In the genomic region with DNA sequence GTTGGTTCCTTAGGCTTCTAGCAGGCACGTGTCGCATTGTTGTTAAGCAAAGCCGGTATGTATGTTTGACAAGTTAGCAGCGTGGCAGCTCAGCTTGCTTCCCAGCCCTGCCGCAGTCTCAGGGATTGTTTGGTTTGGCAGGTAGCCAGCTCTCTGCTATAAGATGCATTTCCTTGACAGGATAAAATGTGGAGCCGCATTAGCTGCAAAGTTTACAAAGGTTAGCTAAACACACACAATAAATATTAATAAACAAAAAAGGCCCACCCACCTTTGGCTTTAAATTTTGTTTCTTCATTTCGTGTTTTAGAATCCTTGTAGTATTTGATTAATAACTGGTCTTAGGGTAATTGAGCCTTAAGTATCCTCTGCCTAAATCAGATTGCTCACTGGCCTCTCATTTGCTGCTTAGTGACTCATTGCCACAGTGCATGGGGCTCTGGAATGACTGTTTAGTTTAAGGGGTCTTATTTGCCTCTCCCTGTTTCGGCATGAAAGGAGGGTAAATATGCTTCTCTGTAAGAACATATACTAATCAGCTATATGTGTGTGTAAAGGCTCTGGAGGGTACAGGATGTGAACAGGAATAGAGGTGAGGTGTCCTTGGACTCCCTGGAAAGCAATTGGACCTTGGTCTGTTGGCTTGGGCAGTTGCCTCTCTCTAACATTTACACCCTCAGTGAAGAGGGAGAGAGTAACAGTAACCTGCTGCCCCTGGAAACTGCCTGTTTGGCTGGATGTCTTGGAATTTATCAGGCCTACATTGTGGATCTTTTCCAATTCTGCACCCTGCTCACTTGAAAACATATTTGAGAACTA, we compare ENCODE assay signal across 1 cellular context.
TF ChIP-seq lines count a peak whose summit lies in the region.

No MANE protein-coding gene starts in this region.

TF ChIP-seq in HepG2, 621 proteins besides CTCF, POLR2A, EP300 and RAD21 (continued from another document and continues in another):
- TF ChIP-seq, protein P1, sequence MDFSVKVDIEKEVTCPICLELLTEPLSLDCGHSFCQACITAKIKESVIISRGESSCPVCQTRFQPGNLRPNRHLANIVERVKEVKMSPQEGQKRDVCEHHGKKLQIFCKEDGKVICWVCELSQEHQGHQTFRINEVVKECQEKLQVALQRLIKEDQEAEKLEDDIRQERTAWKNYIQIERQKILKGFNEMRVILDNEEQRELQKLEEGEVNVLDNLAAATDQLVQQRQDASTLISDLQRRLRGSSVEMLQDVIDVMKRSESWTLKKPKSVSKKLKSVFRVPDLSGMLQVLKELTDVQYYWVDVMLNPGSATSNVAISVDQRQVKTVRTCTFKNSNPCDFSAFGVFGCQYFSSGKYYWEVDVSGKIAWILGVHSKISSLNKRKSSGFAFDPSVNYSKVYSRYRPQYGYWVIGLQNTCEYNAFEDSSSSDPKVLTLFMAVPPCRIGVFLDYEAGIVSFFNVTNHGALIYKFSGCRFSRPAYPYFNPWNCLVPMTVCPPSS (IDR thresholded peaks at IDR 0.05) = no peak
- TF ChIP-seq, protein P2, sequence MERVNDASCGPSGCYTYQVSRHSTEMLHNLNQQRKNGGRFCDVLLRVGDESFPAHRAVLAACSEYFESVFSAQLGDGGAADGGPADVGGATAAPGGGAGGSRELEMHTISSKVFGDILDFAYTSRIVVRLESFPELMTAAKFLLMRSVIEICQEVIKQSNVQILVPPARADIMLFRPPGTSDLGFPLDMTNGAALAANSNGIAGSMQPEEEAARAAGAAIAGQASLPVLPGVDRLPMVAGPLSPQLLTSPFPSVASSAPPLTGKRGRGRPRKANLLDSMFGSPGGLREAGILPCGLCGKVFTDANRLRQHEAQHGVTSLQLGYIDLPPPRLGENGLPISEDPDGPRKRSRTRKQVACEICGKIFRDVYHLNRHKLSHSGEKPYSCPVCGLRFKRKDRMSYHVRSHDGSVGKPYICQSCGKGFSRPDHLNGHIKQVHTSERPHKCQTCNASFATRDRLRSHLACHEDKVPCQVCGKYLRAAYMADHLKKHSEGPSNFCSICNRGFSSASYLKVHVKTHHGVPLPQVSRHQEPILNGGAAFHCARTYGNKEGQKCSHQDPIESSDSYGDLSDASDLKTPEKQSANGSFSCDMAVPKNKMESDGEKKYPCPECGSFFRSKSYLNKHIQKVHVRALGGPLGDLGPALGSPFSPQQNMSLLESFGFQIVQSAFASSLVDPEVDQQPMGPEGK (CRISPR knock-in tag; IDR thresholded peaks at IDR 0.05) = peak; percentile 57; the same call in 1 of the 2 replicates
- TF ChIP-seq, protein P3, sequence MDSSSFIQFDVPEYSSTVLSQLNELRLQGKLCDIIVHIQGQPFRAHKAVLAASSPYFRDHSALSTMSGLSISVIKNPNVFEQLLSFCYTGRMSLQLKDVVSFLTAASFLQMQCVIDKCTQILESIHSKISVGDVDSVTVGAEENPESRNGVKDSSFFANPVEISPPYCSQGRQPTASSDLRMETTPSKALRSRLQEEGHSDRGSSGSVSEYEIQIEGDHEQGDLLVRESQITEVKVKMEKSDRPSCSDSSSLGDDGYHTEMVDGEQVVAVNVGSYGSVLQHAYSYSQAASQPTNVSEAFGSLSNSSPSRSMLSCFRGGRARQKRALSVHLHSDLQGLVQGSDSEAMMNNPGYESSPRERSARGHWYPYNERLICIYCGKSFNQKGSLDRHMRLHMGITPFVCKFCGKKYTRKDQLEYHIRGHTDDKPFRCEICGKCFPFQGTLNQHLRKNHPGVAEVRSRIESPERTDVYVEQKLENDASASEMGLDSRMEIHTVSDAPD (CRISPR knock-in tag; IDR thresholded peaks at IDR 0.05) = 0 out of 2 replicates have a peak, but pooled peaks have one; percentile 23
- TF ChIP-seq, protein P4, sequence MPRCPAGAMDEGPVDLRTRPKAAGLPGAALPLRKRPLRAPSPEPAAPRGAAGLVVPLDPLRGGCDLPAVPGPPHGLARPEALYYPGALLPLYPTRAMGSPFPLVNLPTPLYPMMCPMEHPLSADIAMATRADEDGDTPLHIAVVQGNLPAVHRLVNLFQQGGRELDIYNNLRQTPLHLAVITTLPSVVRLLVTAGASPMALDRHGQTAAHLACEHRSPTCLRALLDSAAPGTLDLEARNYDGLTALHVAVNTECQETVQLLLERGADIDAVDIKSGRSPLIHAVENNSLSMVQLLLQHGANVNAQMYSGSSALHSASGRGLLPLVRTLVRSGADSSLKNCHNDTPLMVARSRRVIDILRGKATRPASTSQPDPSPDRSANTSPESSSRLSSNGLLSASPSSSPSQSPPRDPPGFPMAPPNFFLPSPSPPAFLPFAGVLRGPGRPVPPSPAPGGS (CRISPR knock-in tag; IDR thresholded peaks at IDR 0.05) = no peak
- no peak for TF ChIP-seq RARG (CRISPR knock-in tag; IDR thresholded peaks at IDR 0.05; ENCODE audit: low read depth)
- TF ChIP-seq, protein P5, sequence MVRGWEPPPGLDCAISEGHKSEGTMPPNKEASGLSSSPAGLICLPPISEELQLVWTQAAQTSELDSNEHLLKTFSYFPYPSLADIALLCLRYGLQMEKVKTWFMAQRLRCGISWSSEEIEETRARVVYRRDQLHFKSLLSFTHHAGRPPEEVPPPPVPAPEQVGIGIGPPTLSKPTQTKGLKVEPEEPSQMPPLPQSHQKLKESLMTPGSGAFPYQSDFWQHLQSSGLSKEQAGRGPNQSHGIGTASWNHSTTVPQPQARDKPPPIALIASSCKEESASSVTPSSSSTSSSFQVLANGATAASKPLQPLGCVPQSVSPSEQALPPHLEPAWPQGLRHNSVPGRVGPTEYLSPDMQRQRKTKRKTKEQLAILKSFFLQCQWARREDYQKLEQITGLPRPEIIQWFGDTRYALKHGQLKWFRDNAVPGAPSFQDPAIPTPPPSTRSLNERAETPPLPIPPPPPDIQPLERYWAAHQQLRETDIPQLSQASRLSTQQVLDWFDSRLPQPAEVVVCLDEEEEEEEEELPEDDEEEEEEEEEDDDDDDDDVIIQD (CRISPR knock-in tag; IDR thresholded peaks at IDR 0.05; ENCODE audit: low read depth) = peak; percentile 96
- peak; percentile 99; the same call in 1 of the 2 replicates for TF ChIP-seq ZBTB20 (CRISPR knock-in tag; IDR thresholded peaks at IDR 0.05; ENCODE audit: borderline replicate concordance, low read depth)
- TF ChIP-seq, protein P6, sequence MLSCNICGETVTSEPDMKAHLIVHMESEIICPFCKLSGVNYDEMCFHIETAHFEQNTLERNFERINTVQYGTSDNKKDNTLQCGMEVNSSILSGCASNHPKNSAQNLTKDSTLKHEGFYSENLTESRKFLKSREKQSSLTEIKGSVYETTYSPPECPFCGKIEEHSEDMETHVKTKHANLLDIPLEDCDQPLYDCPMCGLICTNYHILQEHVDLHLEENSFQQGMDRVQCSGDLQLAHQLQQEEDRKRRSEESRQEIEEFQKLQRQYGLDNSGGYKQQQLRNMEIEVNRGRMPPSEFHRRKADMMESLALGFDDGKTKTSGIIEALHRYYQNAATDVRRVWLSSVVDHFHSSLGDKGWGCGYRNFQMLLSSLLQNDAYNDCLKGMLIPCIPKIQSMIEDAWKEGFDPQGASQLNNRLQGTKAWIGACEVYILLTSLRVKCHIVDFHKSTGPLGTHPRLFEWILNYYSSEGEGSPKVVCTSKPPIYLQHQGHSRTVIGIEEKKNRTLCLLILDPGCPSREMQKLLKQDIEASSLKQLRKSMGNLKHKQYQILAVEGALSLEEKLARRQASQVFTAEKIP (CRISPR knock-in tag; IDR thresholded peaks at IDR 0.05; ENCODE audit: borderline replicate concordance) = no peak
- TF ChIP-seq YEATS4 (CRISPR knock-in tag; IDR thresholded peaks at IDR 0.05; ENCODE audit: borderline replicate concordance) = peak; percentile 64
- no peak for TF ChIP-seq ZNF577 (CRISPR knock-in tag; IDR thresholded peaks at IDR 0.05; ENCODE audit: borderline replicate concordance, low read depth)
- no peak for TF ChIP-seq ZMAT3 (CRISPR knock-in tag; conservative IDR thresholded peaks at IDR 0.05)
- TF ChIP-seq ZNF556 (CRISPR knock-in tag; IDR thresholded peaks at IDR 0.05; ENCODE audit: borderline replicate concordance) = peak; percentile 68; the same call in 1 of the 2 replicates
- TF ChIP-seq DPF2 (CRISPR knock-in tag; IDR thresholded peaks at IDR 0.05; ENCODE audit: borderline replicate concordance, low read depth) = peak; percentile 83
- TF ChIP-seq MYC (CRISPR knock-in tag; IDR thresholded peaks at IDR 0.05; ENCODE audit: borderline replicate concordance) = peak; percentile 42; the same call in 1 of the 2 replicates
- no peak; the same call in 1 of the 2 replicates for TF ChIP-seq NFYC (CRISPR knock-in tag; IDR thresholded peaks at IDR 0.05)
- TF ChIP-seq SIX4 (CRISPR knock-in tag; IDR thresholded peaks at IDR 0.05) = peak; percentile 41; the same call in 1 of the 2 replicates
- TF ChIP-seq ZNF766 (CRISPR knock-in tag; IDR thresholded peaks at IDR 0.05; ENCODE audit: borderline replicate concordance) = 0 out of 2 replicates have a peak, but pooled peaks have one; percentile 52
- TF ChIP-seq HHEX (CRISPR knock-in tag; IDR thresholded peaks at IDR 0.05) = peak; percentile 92
- TF ChIP-seq HDAC2 (CRISPR knock-in tag; IDR thresholded peaks at IDR 0.05) = peak; percentile 93
- no peak for TF ChIP-seq NRL (CRISPR knock-in tag; IDR thresholded peaks at IDR 0.05; ENCODE audit: borderline replicate concordance)
- TF ChIP-seq, protein P7, sequence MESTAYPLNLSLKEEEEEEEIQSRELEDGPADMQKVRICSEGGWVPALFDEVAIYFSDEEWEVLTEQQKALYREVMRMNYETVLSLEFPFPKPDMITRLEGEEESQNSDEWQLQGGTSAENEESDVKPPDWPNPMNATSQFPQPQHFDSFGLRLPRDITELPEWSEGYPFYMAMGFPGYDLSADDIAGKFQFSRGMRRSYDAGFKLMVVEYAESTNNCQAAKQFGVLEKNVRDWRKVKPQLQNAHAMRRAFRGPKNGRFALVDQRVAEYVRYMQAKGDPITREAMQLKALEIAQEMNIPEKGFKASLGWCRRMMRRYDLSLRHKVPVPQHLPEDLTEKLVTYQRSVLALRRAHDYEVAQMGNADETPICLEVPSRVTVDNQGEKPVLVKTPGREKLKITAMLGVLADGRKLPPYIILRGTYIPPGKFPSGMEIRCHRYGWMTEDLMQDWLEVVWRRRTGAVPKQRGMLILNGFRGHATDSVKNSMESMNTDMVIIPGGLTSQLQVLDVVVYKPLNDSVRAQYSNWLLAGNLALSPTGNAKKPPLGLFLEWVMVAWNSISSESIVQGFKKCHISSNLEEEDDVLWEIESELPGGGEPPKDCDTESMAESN (CRISPR knock-in tag; conservative IDR thresholded peaks at IDR 0.05) = peak; percentile 61; the same call in 1 of the 2 replicates
- TF ChIP-seq EHMT2 (IDR thresholded peaks at IDR 0.05; ENCODE audit: borderline replicate concordance, low read depth, low read length) = no peak
- TF ChIP-seq, protein P8, sequence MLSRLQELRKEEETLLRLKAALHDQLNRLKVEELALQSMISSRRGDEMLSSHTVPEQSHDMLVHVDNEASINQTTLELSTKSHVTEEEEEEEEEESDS (CRISPR knock-in tag; IDR thresholded peaks at IDR 0.05; ENCODE audit: borderline replicate concordance) = 0 out of 2 replicates have a peak, but pooled peaks have one; percentile 27
- TF ChIP-seq ATRX (CRISPR knock-in tag; IDR thresholded peaks at IDR 0.05; ENCODE audit: borderline replicate concordance) = no peak
- peak; percentile 85 for TF ChIP-seq PPARG (CRISPR knock-in tag; conservative IDR thresholded peaks at IDR 0.05)
- TF ChIP-seq, protein P9, sequence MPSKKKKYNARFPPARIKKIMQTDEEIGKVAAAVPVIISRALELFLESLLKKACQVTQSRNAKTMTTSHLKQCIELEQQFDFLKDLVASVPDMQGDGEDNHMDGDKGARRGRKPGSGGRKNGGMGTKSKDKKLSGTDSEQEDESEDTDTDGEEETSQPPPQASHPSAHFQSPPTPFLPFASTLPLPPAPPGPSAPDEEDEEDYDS (CRISPR knock-in tag; IDR thresholded peaks at IDR 0.05) = peak; percentile 44; the same call in 1 of the 2 replicates
- TF ChIP-seq, protein P10, sequence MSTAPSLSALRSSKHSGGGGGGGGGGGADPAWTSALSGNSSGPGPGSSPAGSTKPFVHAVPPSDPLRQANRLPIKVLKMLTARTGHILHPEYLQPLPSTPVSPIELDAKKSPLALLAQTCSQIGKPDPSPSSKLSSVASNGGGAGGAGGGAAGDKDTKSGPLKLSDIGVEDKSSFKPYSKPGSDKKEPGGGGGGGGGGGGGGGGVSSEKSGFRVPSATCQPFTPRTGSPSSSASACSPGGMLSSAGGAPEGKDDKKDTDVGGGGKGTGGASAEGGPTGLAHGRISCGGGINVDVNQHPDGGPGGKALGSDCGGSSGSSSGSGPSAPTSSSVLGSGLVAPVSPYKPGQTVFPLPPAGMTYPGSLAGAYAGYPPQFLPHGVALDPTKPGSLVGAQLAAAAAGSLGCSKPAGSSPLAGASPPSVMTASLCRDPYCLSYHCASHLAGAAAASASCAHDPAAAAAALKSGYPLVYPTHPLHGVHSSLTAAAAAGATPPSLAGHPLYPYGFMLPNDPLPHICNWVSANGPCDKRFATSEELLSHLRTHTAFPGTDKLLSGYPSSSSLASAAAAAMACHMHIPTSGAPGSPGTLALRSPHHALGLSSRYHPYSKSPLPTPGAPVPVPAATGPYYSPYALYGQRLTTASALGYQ (CRISPR knock-in tag; IDR thresholded peaks at IDR 0.05) = peak; percentile 88; the same call in 1 of the 2 replicates
- no peak for TF ChIP-seq ARNT (IDR thresholded peaks at IDR 0.05)
- TF ChIP-seq PAWR (CRISPR knock-in tag; IDR thresholded peaks at IDR 0.05; ENCODE audit: borderline replicate concordance) = no peak
- TF ChIP-seq, protein P11, sequence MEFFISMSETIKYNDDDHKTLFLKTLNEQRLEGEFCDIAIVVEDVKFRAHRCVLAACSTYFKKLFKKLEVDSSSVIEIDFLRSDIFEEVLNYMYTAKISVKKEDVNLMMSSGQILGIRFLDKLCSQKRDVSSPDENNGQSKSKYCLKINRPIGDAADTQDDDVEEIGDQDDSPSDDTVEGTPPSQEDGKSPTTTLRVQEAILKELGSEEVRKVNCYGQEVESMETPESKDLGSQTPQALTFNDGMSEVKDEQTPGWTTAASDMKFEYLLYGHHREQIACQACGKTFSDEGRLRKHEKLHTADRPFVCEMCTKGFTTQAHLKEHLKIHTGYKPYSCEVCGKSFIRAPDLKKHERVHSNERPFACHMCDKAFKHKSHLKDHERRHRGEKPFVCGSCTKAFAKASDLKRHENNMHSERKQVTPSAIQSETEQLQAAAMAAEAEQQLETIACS (CRISPR knock-in tag; IDR thresholded peaks at IDR 0.05) = no peak
- TF ChIP-seq MIER3 (CRISPR knock-in tag; IDR thresholded peaks at IDR 0.05; ENCODE audit: borderline replicate concordance) = peak; percentile 84; the same call in 1 of the 2 replicates
- TF ChIP-seq ZNF253 (CRISPR knock-in tag; IDR thresholded peaks at IDR 0.05; ENCODE audit: borderline replicate concordance) = no peak
- peak; percentile 10; the same call in 1 of the 2 replicates for TF ChIP-seq ZSCAN9 (CRISPR knock-in tag; IDR thresholded peaks at IDR 0.05; ENCODE audit: borderline replicate concordance)
- no peak for TF ChIP-seq PAF1 (CRISPR knock-in tag; IDR thresholded peaks at IDR 0.05)
- TF ChIP-seq SALL1 (CRISPR knock-in tag; IDR thresholded peaks at IDR 0.05) = peak; percentile 91
- peak; percentile 66; the same call in 1 of the 2 replicates for TF ChIP-seq ZNF788 (CRISPR knock-in tag; IDR thresholded peaks at IDR 0.05; ENCODE audit: borderline replicate concordance)
- peak; percentile 67; the same call in 1 of the 2 replicates for TF ChIP-seq HOXA5 (CRISPR knock-in tag; IDR thresholded peaks at IDR 0.05)
- peak; percentile 80 for TF ChIP-seq ISL2 (CRISPR knock-in tag; IDR thresholded peaks at IDR 0.05)
